Comparison of ENCODE assay signal across 40 cellular contexts in genomic region chr3:185842241-185842640, GRCh38.
"Had no signal": no experiment of that assay in that cellular context is flagged by ENCODE, and none has a peak within 500 bp of the region (broad histone marks: within the 10 kb centered on the region; RNA-seq: fewer than 3 reads in every experiment).

No MANE protein-coding gene starts in this region.

- H3K9me3 ChIP-seq: adrenal gland, ascending aorta, body of pancreas, breast epithelium had no signal

- H3K27me3 ChIP-seq: adrenal gland, ascending aorta, body of pancreas, brain microvascular endothelial cell, breast epithelium, cardiac muscle cell had no signal

- H3K36me3 Mint-ChIP-seq: activated naive CD4-positive, alpha-beta T cell treated with anti-CD3 and anti-CD28 coated beads, Interleukin-2, amount 10 ng/mL, durations not matched to agents 7 days and 5 days; activated naive CD4-positive, alpha-beta T cell treated with anti-CD3 and anti-CD28 coated beads, Interleukin-2, amount 50 U/mL, for 24 hours; activated naive CD4-positive, alpha-beta T cell treated with anti-CD3 and anti-CD28 coated beads, Interleukin-2, amount 50 U/mL, for 72 hours; activated naive CD8-positive, alpha-beta T cell treated with anti-CD3 and anti-CD28 coated beads for 36 hours; activated naive CD8-positive, alpha-beta T cell treated with anti-CD3 and anti-CD28 coated beads, Interleukin-2, amount 10 ng/mL, durations not matched to agents 7 days and 5 days; brain had no signal

- FAIRE-seq: astrocyte, bronchial epithelial cell had no signal

- H3K36me3 ChIP-seq: adrenal gland, ascending aorta, brain microvascular endothelial cell, breast epithelium, cardiac muscle cell had no signal

- DNase-seq: activated effector memory CD4-positive, alpha-beta T cell treated with anti-CD3 and anti-CD28 coated beads, Interleukin-2, amount 50 U/mL, for 16 hours; activated effector memory CD4-positive, alpha-beta T cell treated with Interleukin-2 at 50 U/mL for 16 hours; activated gamma-delta T cell; activated gamma-delta T cell treated with Interleukin-2 at 50 U/mL for 16 hours; activated naive CD4-positive, alpha-beta T cell; activated naive CD4-positive, alpha-beta T cell treated with anti-CD3 and anti-CD28 coated beads for 36 hours; activated naive CD4-positive, alpha-beta T cell treated with anti-CD3 and anti-CD28 coated beads, Interleukin-2, amount 10 ng/mL, durations not matched to agents 7 days and 5 days; activated naive CD4-positive, alpha-beta T cell treated with anti-CD3 and anti-CD28 coated beads, Interleukin-2, amount 50 U/mL, for 16 hours; activated naive CD4-positive, alpha-beta T cell treated with Interleukin-2 at 50 U/mL for 16 hours; activated naive CD8-positive, alpha-beta T cell treated with anti-CD3 and anti-CD28 coated beads for 36 hours; activated naive CD8-positive, alpha-beta T cell treated with anti-CD3 and anti-CD28 coated beads, Interleukin-2, amount 10 ng/mL, durations not matched to agents 7 days and 5 days; activated naive CD8-positive, alpha-beta T cell treated with anti-CD3 and anti-CD28 coated beads, Interleukin-2, amount 50 U/mL, for 24 hours; activated T-cell treated with anti-CD3 and anti-CD28 coated beads, Interleukin-2, amount 50 U/mL, for 1 hour; activated T-cell treated with anti-CD3 and anti-CD28 coated beads, Interleukin-2, amount 50 U/mL, for 24 hours; activated T-cell treated with anti-CD3 and anti-CD28 coated beads, Interleukin-2, amount 50 U/mL, for 4 hours; activated T-cell treated with anti-CD3 and anti-CD28 coated beads, Interleukin-2, amount 50 U/mL, for 48 hours; activated T-cell treated with anti-CD3 and anti-CD28 coated beads, Interleukin-2, amount 50 U/mL, for 72 hours; adrenal gland; amniotic stem cell; amygdala; anterior cingulate cortex; aorta; body of pancreas; brain microvascular endothelial cell; caudate nucleus; central memory CD4-positive, alpha-beta T cell; cerebellar nuclear complex had no signal

- H3K9me3 Mint-ChIP-seq: activated naive CD4-positive, alpha-beta T cell treated with anti-CD3 and anti-CD28 coated beads for 36 hours; activated naive CD4-positive, alpha-beta T cell treated with anti-CD3 and anti-CD28 coated beads, Interleukin-2, amount 10 ng/mL, durations not matched to agents 7 days and 5 days; activated naive CD4-positive, alpha-beta T cell treated with anti-CD3 and anti-CD28 coated beads, Interleukin-2, amount 50 U/mL, for 24 hours; activated naive CD4-positive, alpha-beta T cell treated with anti-CD3 and anti-CD28 coated beads, Interleukin-2, amount 50 U/mL, for 72 hours; activated naive CD8-positive, alpha-beta T cell treated with anti-CD3 and anti-CD28 coated beads for 36 hours; activated naive CD8-positive, alpha-beta T cell treated with anti-CD3 and anti-CD28 coated beads, Interleukin-2, amount 10 ng/mL, durations not matched to agents 7 days and 5 days; activated naive CD8-positive, alpha-beta T cell treated with anti-CD3 and anti-CD28 coated beads, Interleukin-2, amount 50 U/mL, for 24 hours; activated T-cell treated with anti-CD3 and anti-CD28 coated beads, Interleukin-2, amount 50 U/mL, for 24 hours; activated T-cell treated with anti-CD3 and anti-CD28 coated beads, Interleukin-2, amount 50 U/mL, for 4 hours; activated T-cell treated with anti-CD3 and anti-CD28 coated beads, Interleukin-2, amount 50 U/mL, for 72 hours; activated T-helper 1 cell treated with anti-CD3 and anti-CD28 coated beads, Interleukin-12 subunit alpha, Interleukin-12 subunit beta, Interleukin-2, Interleukin-4 antibody, amounts not matched to agents 30 ng/mL and 10 ng/mL and 1 ng/mL, durations not matched to agents 14 hours and 24 hours and 36 hours; activated T-helper 17 cell treated with anti-CD3 and anti-CD28 coated beads, Interleukin-2, amount 50 U/mL, for 72 hours; activated T-helper 2 cell treated with anti-CD3 and anti-CD28 coated beads, Interferon-gamma antibody, Interleukin-2, Interleukin-4, amounts not matched to agents 10 μg/mL and 5 μg/mL and 100 μg/mL, durations not matched to agents 14 hours and 24 hours and 36 hours; brain; central memory CD8-positive, alpha-beta T cell had no signal

- ATAC-seq: activated naive CD4-positive, alpha-beta T cell treated with anti-CD3 and anti-CD28 coated beads, Interleukin-2, amount 50 U/mL, for 72 hours; activated naive CD8-positive, alpha-beta T cell treated with anti-CD3 and anti-CD28 coated beads, Interleukin-2, amount 50 U/mL, for 24 hours; activated T-cell treated with anti-CD3 and anti-CD28 coated beads, Interleukin-2, amount 50 U/mL, for 4 hours; activated T-cell treated with anti-CD3 and anti-CD28 coated beads, Interleukin-2, amount 50 U/mL, for 72 hours; activated T-helper 17 cell treated with anti-CD3 and anti-CD28 coated beads, Interleukin-2, amount 50 U/mL, for 72 hours; body of pancreas had no signal

- H3K27ac ChIP-seq: adrenal gland, ascending aorta, body of pancreas, brain microvascular endothelial cell, breast epithelium, cardiac muscle cell had no signal

- H3K4me1 Mint-ChIP-seq: activated naive CD4-positive, alpha-beta T cell treated with anti-CD3 and anti-CD28 coated beads, Interleukin-2, amount 10 ng/mL, durations not matched to agents 7 days and 5 days; activated naive CD4-positive, alpha-beta T cell treated with anti-CD3 and anti-CD28 coated beads, Interleukin-2, amount 50 U/mL, for 24 hours; activated naive CD8-positive, alpha-beta T cell treated with anti-CD3 and anti-CD28 coated beads for 36 hours; activated naive CD8-positive, alpha-beta T cell treated with anti-CD3 and anti-CD28 coated beads, Interleukin-2, amount 10 ng/mL, durations not matched to agents 7 days and 5 days; activated naive CD8-positive, alpha-beta T cell treated with anti-CD3 and anti-CD28 coated beads, Interleukin-2, amount 50 U/mL, for 24 hours; activated T-helper 17 cell treated with anti-CD3 and anti-CD28 coated beads, Interleukin-2, amount 50 U/mL, for 72 hours; brain; central memory CD8-positive, alpha-beta T cell had no signal

- H3K4me1 ChIP-seq: adrenal gland, ascending aorta, body of pancreas, breast epithelium had no signal

- H3K4me3 ChIP-seq: adrenal gland, ascending aorta, body of pancreas, breast epithelium, cardiac muscle cell had no signal

- H3K4me3 Mint-ChIP-seq: activated naive CD4-positive, alpha-beta T cell treated with anti-CD3 and anti-CD28 coated beads for 36 hours; activated naive CD4-positive, alpha-beta T cell treated with anti-CD3 and anti-CD28 coated beads, Interleukin-2, amount 10 ng/mL, durations not matched to agents 7 days and 5 days; activated naive CD4-positive, alpha-beta T cell treated with anti-CD3 and anti-CD28 coated beads, Interleukin-2, amount 50 U/mL, for 24 hours; activated naive CD8-positive, alpha-beta T cell; activated naive CD8-positive, alpha-beta T cell treated with anti-CD3 and anti-CD28 coated beads for 36 hours; activated naive CD8-positive, alpha-beta T cell treated with anti-CD3 and anti-CD28 coated beads, Interleukin-2, amount 10 ng/mL, durations not matched to agents 7 days and 5 days; activated naive CD8-positive, alpha-beta T cell treated with anti-CD3 and anti-CD28 coated beads, Interleukin-2, amount 50 U/mL, for 24 hours; activated T-cell treated with anti-CD3 and anti-CD28 coated beads, Interleukin-2, amount 50 U/mL, for 24 hours; activated T-cell treated with anti-CD3 and anti-CD28 coated beads, Interleukin-2, amount 50 U/mL, for 4 hours; activated T-cell treated with anti-CD3 and anti-CD28 coated beads, Interleukin-2, amount 50 U/mL, for 72 hours; activated T-helper 1 cell treated with anti-CD3 and anti-CD28 coated beads, Interleukin-12 subunit alpha, Interleukin-12 subunit beta, Interleukin-2, Interleukin-4 antibody, amounts not matched to agents 30 ng/mL and 10 ng/mL and 1 ng/mL, durations not matched to agents 14 hours and 24 hours and 36 hours; activated T-helper 17 cell treated with anti-CD3 and anti-CD28 coated beads, Interleukin-2, amount 50 U/mL, for 72 hours; brain; central memory CD8-positive, alpha-beta T cell had no signal

- H3K27ac Mint-ChIP-seq: activated naive CD4-positive, alpha-beta T cell treated with anti-CD3 and anti-CD28 coated beads for 36 hours; activated naive CD4-positive, alpha-beta T cell treated with anti-CD3 and anti-CD28 coated beads, Interleukin-2, amount 10 ng/mL, durations not matched to agents 7 days and 5 days; activated naive CD4-positive, alpha-beta T cell treated with anti-CD3 and anti-CD28 coated beads, Interleukin-2, amount 50 U/mL, for 24 hours; activated naive CD4-positive, alpha-beta T cell treated with anti-CD3 and anti-CD28 coated beads, Interleukin-2, amount 50 U/mL, for 72 hours; activated naive CD8-positive, alpha-beta T cell; activated naive CD8-positive, alpha-beta T cell treated with anti-CD3 and anti-CD28 coated beads for 36 hours; activated naive CD8-positive, alpha-beta T cell treated with anti-CD3 and anti-CD28 coated beads, Interleukin-2, amount 10 ng/mL, durations not matched to agents 7 days and 5 days; activated naive CD8-positive, alpha-beta T cell treated with anti-CD3 and anti-CD28 coated beads, Interleukin-2, amount 50 U/mL, for 24 hours; activated T-cell treated with anti-CD3 and anti-CD28 coated beads, Interleukin-2, amount 50 U/mL, for 24 hours; activated T-cell treated with anti-CD3 and anti-CD28 coated beads, Interleukin-2, amount 50 U/mL, for 72 hours; activated T-helper 1 cell treated with anti-CD3 and anti-CD28 coated beads, Interleukin-12 subunit alpha, Interleukin-12 subunit beta, Interleukin-2, Interleukin-4 antibody, amounts not matched to agents 30 ng/mL and 10 ng/mL and 1 ng/mL, durations not matched to agents 14 hours and 24 hours and 36 hours; activated T-helper 17 cell treated with anti-CD3 and anti-CD28 coated beads, Interleukin-2, amount 50 U/mL, for 72 hours; activated T-helper 2 cell treated with anti-CD3 and anti-CD28 coated beads, Interferon-gamma antibody, Interleukin-2, Interleukin-4, amounts not matched to agents 10 μg/mL and 5 μg/mL and 100 μg/mL, durations not matched to agents 14 hours and 24 hours and 36 hours; brain had no signal
